In genomic region chr16:2867987-2868789, GRCh38 we compare ENCODE assay signal across 8 cellular contexts. TPM values are rescaled to one million over a fixed set of nuclear protein-coding genes. Genes with fewer than 3 reads are reported as not detected.
DNase-seq lines count a peak whose midpoint lies in the region; ATAC-seq, FAIRE-seq and TF ChIP-seq lines count a peak whose summit lies in the region.

No MANE protein-coding gene starts in this region.

- H3K36me3 ChIP-seq in neural progenitor cell (no peaks in the 10 kb centered on the region), stomach smooth muscle (ENCODE audit: control insufficient read depth in 2 of 2, insufficient read depth in 2 of 2, low read length in 2 of 2) (no peaks in the 10 kb centered on the region)

- H3K9ac ChIP-seq in neural progenitor cell (no peak overlapping the region), stomach smooth muscle (ENCODE audit: low read length in 2 of 2) (peak overlapping the region; percentile 79 to 93)

- H3K4me3 Mint-ChIP-seq in neural progenitor cell: peak overlapping the region; percentile 85

- no peaks in the 10 kb centered on the region for H3F3A ChIP-seq in neural progenitor cell (ENCODE audit: low read depth)

- peak; percentile 88 for ATAC-seq in foreskin keratinocyte

- H3K4me2 ChIP-seq in neural progenitor cell: peak overlapping the region; percentile 78

- H3K4me3 ChIP-seq in neural progenitor cell (peak overlapping the region; percentile 57), stomach smooth muscle (ENCODE audit: low read length in 2 of 2) (peak overlapping the region; percentile 83 to 96)

- H3K27me3 ChIP-seq in foreskin keratinocyte (no peaks in the 10 kb centered on the region), neural progenitor cell (peaks cover 90% of the 10 kb centered on the region), stomach smooth muscle (ENCODE audit: control insufficient read depth in 1 of 2, insufficient read depth in 2 of 2, low read length in 2 of 2) (no peaks in the 10 kb centered on the region)

- no peaks in the 10 kb centered on the region for H3K36me3 Mint-ChIP-seq in neural progenitor cell

- peak overlapping the region; percentile 54 for H3K27ac ChIP-seq in foreskin keratinocyte
- H3K27ac ChIP-seq in neural progenitor cell: no peak overlapping the region
- H3K27ac ChIP-seq in stomach smooth muscle (ENCODE audit: low read length): peak overlapping the region; percentile 90

- TF ChIP-seq POLR2A in H54 (IDR thresholded peaks at IDR 0.05; ENCODE audit: low read depth, low read length): peak; percentile 58; the same call in 1 of the 2 replicates

- no peaks in the 10 kb centered on the region for H3K4me1 ChIP-seq in foreskin keratinocyte
- no peaks in the 10 kb centered on the region for H3K4me1 ChIP-seq in neural progenitor cell
- H3K4me1 ChIP-seq in stomach smooth muscle (ENCODE audit: control insufficient read depth, insufficient read depth, low read length): peaks cover 3% of the 10 kb centered on the region

- H3K9me3 ChIP-seq in neural progenitor cell (ENCODE audit: low read depth) (no peaks in the 10 kb centered on the region), stomach smooth muscle (ENCODE audit: control insufficient read depth in 2 of 2, low read length in 2 of 2) (no peaks in the 10 kb centered on the region)

- peaks cover 6% of the 10 kb centered on the region for H3K27me3 Mint-ChIP-seq in neural progenitor cell (ENCODE audit: insufficient read depth, low read depth)

- H3K4me1 Mint-ChIP-seq in neural progenitor cell: peaks cover 2% of the 10 kb centered on the region

- peak; percentile 68 for FAIRE-seq in H54 (lab: Jason Lieb, UNC)

- peak overlapping the region; percentile 99 for H2AFZ ChIP-seq in neural progenitor cell (replicated peaks)

- no peaks in the 10 kb centered on the region for H4K20me1 ChIP-seq in neural progenitor cell (ENCODE audit: low read depth)

- peak; percentile 99 for TF ChIP-seq CTCF in foreskin keratinocyte (conservative IDR thresholded peaks at IDR 0.05)
- peak; percentile 95 for TF ChIP-seq CTCF in neural progenitor cell (IDR thresholded peaks at IDR 0.05)

- DNase-seq in ELR (ENCODE audit: low read depth): peak; percentile 91
- DNase-seq in H54 (ENCODE audit: insufficient read length, low spot score): peak; percentile 94
- DNase-seq in M059J (ENCODE audit: low read depth): peak; percentile 94
- peak; percentile 76 for DNase-seq in SHP77 treated with DMSO at 0.1 percent for 48 hours (lab: John Stamatoyannopoulos, UW)
- DNase-seq in activated gamma-delta T cell treated with anti-CD3 and anti-CD28 coated beads, Interleukin-2, amount 50 U/mL, for 16 hours (ENCODE audit: low read depth): peak; percentile 96
- DNase-seq in foreskin keratinocyte: peak; percentile 70 to 84
- DNase-seq in neural progenitor cell (ENCODE audit: low spot score): peak; percentile 93

- no peaks in the 10 kb centered on the region for H3K9me3 Mint-ChIP-seq in neural progenitor cell

- H3K79me2 ChIP-seq in neural progenitor cell (ENCODE audit: low read depth): no peaks in the 10 kb centered on the region

- peak overlapping the region; percentile 53 for H3K27ac Mint-ChIP-seq in neural progenitor cell

RNA-seq across cellular contexts. Expression of gene PRSS22, which starts 10.2 kb away (rescaled TPM):
- total RNA-seq in M059J (2014; rRNA removed; shearing (Covaris generic)): not detected in 2 replicates
- total RNA-seq in foreskin keratinocyte: 1.3 and 2.1 TPM in 2 replicates
- polyA plus RNA-seq in foreskin keratinocyte: 2.2 and 2.5 TPM in 2 replicates
- total RNA-seq in neural progenitor cell (ENCODE audit: low replicate concordance): not detected in 2 replicates

RNA-seq across cellular contexts. Expression of gene FLYWCH2, which starts 14.8 kb away (rescaled TPM):
- 97.4 and 112 TPM in 2 replicates for total RNA-seq in M059J (2014; rRNA removed; shearing (Covaris generic))
- total RNA-seq in foreskin keratinocyte (36.1 and 38.4 TPM in 2 replicates), neural progenitor cell (ENCODE audit: low replicate concordance) (15.8 and 46.5 TPM in 2 replicates)
- polyA plus RNA-seq in foreskin keratinocyte: 44.5 and 48.4 TPM in 2 replicates

RNA-seq across cellular contexts. Expression of gene ZG16B, which starts 38.1 kb away (rescaled TPM):
- 0.12 and 3.9 TPM in 2 replicates for total RNA-seq in M059J (2014; rRNA removed; shearing (Covaris generic))
- total RNA-seq in foreskin keratinocyte (0.60 and 0.68 TPM in 2 replicates), neural progenitor cell (ENCODE audit: low replicate concordance) (not detected in 2 replicates)
- 0.78 and 0.95 TPM in 2 replicates for polyA plus RNA-seq in foreskin keratinocyte

RNA-seq across cellular contexts. Expression of gene FLYWCH1, which starts 43.5 kb away (rescaled TPM):
- 27.0 and 34.0 TPM in 2 replicates for total RNA-seq in M059J (2014; rRNA removed; shearing (Covaris generic))
- 28.5 and 29.7 TPM in 2 replicates for total RNA-seq in foreskin keratinocyte
- polyA plus RNA-seq in foreskin keratinocyte: 35.4 and 43.9 TPM in 2 replicates
- 5.1 and 16.1 TPM in 2 replicates for total RNA-seq in neural progenitor cell (ENCODE audit: low replicate concordance)

RNA-seq across cellular contexts. Expression of gene PRSS21, which starts 51.2 kb away (rescaled TPM):
- total RNA-seq in M059J (2014; rRNA removed; shearing (Covaris generic)): not detected in 2 replicates
- 5.6 and 8.1 TPM in 2 replicates for total RNA-seq in foreskin keratinocyte
- polyA plus RNA-seq in foreskin keratinocyte: 10.8 and 11.2 TPM in 2 replicates
- total RNA-seq in neural progenitor cell (ENCODE audit: low replicate concordance): not detected in 2 replicates
